Comparison of ENCODE assay signal across 14 cellular contexts in genomic region chr2:164976301-164976700, GRCh38. TPM values are rescaled to one million over a fixed set of nuclear protein-coding genes. Genes with fewer than 3 reads are reported as not detected.
A peak's percentile ranks its signal among the peaks of the same experiment; 100 is the strongest.
DNase-seq lines count a peak whose midpoint lies in the region; ATAC-seq and TF ChIP-seq lines count a peak whose summit lies in the region.
"Had no signal": no experiment of that assay in that cellular context is flagged by ENCODE, and none has a peak within 500 bp of the region (broad histone marks: within the 10 kb centered on the region; RNA-seq: fewer than 3 reads in every experiment).

No MANE protein-coding gene starts in this region.

- no peaks in the 10 kb centered on the region for H3K79me1 ChIP-seq in IMR-90 (ENCODE audit: low read depth in 1 of 2, low read length in 2 of 2)

- peak overlapping the region; percentile 28 for H2BK5ac ChIP-seq in IMR-90 (ENCODE audit: low read depth, low read length, poor library complexity, severe bottlenecking)

- CTCF ChIA-PET in IMR-90 (lab: Yijun Ruan, JAX) (interaction anchor here (0.6 kb wide), 1 partner anchor 17 kb away, joined by 3 read pairs; no protein-coding TSS in a partner anchor), activated B cell treated with CpG ODN at 0.5 μM for 24 hours (lab: Charles Lee) (interaction anchor here (1.2 kb wide), 1 partner anchor 238 kb away, joined by 3 read pairs; no protein-coding TSS in a partner anchor)

- ATAC-seq in IMR-90 (ENCODE audit: low read depth) (peak; percentile 47), activated B cell treated with CpG ODN at 0.5 μM for 24 hours (ENCODE audit: low read depth) (no peak)

- no peaks in the 10 kb centered on the region for H4K20me1 ChIP-seq in IMR-90 (ENCODE audit: insufficient read depth, low read length)

- POLR2A ChIA-PET in IMR-90 (lab: Charles Lee; ENCODE audit: unreplicated experiment) (no interaction called here), activated B cell treated with CpG ODN at 0.5 μM for 24 hours (lab: Charles Lee) (no interaction called here)

- H3K4me3 Mint-ChIP-seq in activated B cell treated with CpG ODN at 0.5 μM for 24 hours: peak overlapping the region; percentile 47

- peaks cover 78% of the 10 kb centered on the region for H3K4me1 Mint-ChIP-seq in activated B cell treated with CpG ODN at 0.5 μM for 24 hours

- BruUV-seq in IMR-90 (replicated peaks; lab: Mats Ljungman, UMichigan): no TSS peak

- H2AK9ac ChIP-seq in IMR-90 (replicated peaks; ENCODE audit: low read depth, low read length, poor library complexity): no peak overlapping the region

- no peak overlapping the region for H3K14ac ChIP-seq in IMR-90 (replicated peaks; ENCODE audit: low read depth, low read length)

- H3K9me3 ChIP-seq in IMR-90 (ENCODE audit: control insufficient read depth, insufficient read depth, low read length): no peaks in the 10 kb centered on the region
- no peaks in the 10 kb centered on the region for H3K9me3 ChIP-seq in spleen
- no peaks in the 10 kb centered on the region for H3K9me3 ChIP-seq in thyroid gland
- no peaks in the 10 kb centered on the region for H3K9me3 ChIP-seq in transverse colon
- H3K9me3 ChIP-seq: MG63 had no signal

- H4K91ac ChIP-seq in IMR-90 (ENCODE audit: insufficient read depth, low read depth, low read length): no peak overlapping the region

- no peak overlapping the region for H2BK120ac ChIP-seq in IMR-90 (ENCODE audit: low read depth, low read length)

- H3K4me2 ChIP-seq in IMR-90 (ENCODE audit: low read depth, low read length): no peak overlapping the region
- H3K4me2 ChIP-seq: PC-9 had no signal

- H4K8ac ChIP-seq in IMR-90 (ENCODE audit: low read depth in 2 of 2, low read length in 2 of 2): no peak overlapping the region

- dilution Hi-C loops in IMR-90 (cut with HindIII; ENCODE audit: low sequenced_read_pairs, unreplicated experiment): no loop called here

- no peak overlapping the region for H3K4ac ChIP-seq in IMR-90 (ENCODE audit: low read depth, low read length)

- H3K36me3 Mint-ChIP-seq in activated B cell treated with CpG ODN at 0.5 μM for 24 hours (ENCODE audit: low read depth): peaks cover 2% of the 10 kb centered on the region

- H3K9me3 Mint-ChIP-seq in activated B cell treated with CpG ODN at 0.5 μM for 24 hours: peaks cover 6% of the 10 kb centered on the region

- H3K56ac ChIP-seq in IMR-90 (ENCODE audit: extremely low read depth, insufficient read depth, low read length): no peak overlapping the region

- no peak overlapping the region for H3K4me3 ChIP-seq in IMR-90 (ENCODE audit: insufficient read depth, low read depth, low read length)
- H3K4me3 ChIP-seq in fibroblast of the aortic adventitia (ENCODE audit: low read depth, low read length): no peak overlapping the region
- H3K4me3 ChIP-seq in spleen: no peak overlapping the region
- H3K4me3 ChIP-seq in thyroid gland (replicated peaks in 1 of 3): no peak overlapping the region
- no peak overlapping the region for H3K4me3 ChIP-seq in transverse colon
- H3K4me3 ChIP-seq: MG63, PC-9 had no signal

- H2BK20ac ChIP-seq in IMR-90 (ENCODE audit: low read depth, low read length): no peak overlapping the region

- H2BK15ac ChIP-seq in IMR-90 (ENCODE audit: low read depth, low read length): no peak overlapping the region

- no CpG with 5 or more reads among the region's 3 CpGs for WGBS in IMR-90 (ENCODE audit: extremely low coverage in 2 of 2, insufficient read length in 1 of 2), 2 experiments
- 77 to 85% (median 78%) methylated on average over 3 of the region's 3 CpGs for WGBS in spleen, 5 donors
- WGBS in thyroid gland, 2 donors: 49 to 57% methylated on average over 3 of the region's 3 CpGs
- WGBS in transverse colon (ENCODE audit: low coverage in 1 of 2), 2 donors: 85 to 88% methylated on average over 3 of the region's 3 CpGs

- no peak overlapping the region for H3K23ac ChIP-seq in IMR-90 (ENCODE audit: low read depth, low read length)

- no peak for DNase-seq in IMR-90
- no peak for DNase-seq in activated B cell treated with CpG ODN at 0.5 μM for 24 hours
- peak; percentile 34 for DNase-seq in fibroblast of the aortic adventitia (ENCODE audit: low read depth)
- DNase-seq in spleen: no peak
- no peak for DNase-seq in thyroid gland
- DNase-seq in stimulated activated CD4-positive, alpha-beta T cell treated with anti-CD3 and anti-CD28 coated beads, Interleukin-15, amount 100 ng/mL, for 24 hours: no peak
- no peak for DNase-seq in transverse colon
- DNase-seq: MG63, NCI-H1092 treated with DMSO at 0.1 percent for 48 hours, NCI-H1694 treated with DMSO at 0.1 percent for 48 hours, NCI-H345, NCI-H69, PC-9 had no signal

- H3K4me1 ChIP-seq in IMR-90 (ENCODE audit: control insufficient read depth, insufficient read depth, low read length) (peaks cover 3% of the 10 kb centered on the region), spleen (peaks cover 2 to 77% (median 18%) of the 10 kb centered on the region in 6 donors), thyroid gland (no peaks in the 10 kb centered on the region), transverse colon (peaks cover 0 to 1% (median 0%) of the 10 kb centered on the region in 4 donors)

- H3K27me3 ChIP-seq in IMR-90 (ENCODE audit: control insufficient read depth, insufficient read depth, low read length): no peaks in the 10 kb centered on the region
- H3K27me3 ChIP-seq in spleen (replicated peaks in 1 of 7): no peaks in the 10 kb centered on the region
- no peaks in the 10 kb centered on the region for H3K27me3 ChIP-seq in thyroid gland
- no peaks in the 10 kb centered on the region for H3K27me3 ChIP-seq in transverse colon
- H3K27me3 ChIP-seq: MG63 had no signal

- no peak for TF ChIP-seq RAD21 in IMR-90 (IDR thresholded peaks at IDR 0.05; ENCODE audit: low read length)

- in situ Hi-C loops in IMR-90 (cut with MboI; ENCODE audit: low sequenced_read_pairs): no loop called here
- in situ Hi-C loops in transverse colon (cut with MboI; ENCODE audit: low pct_ligation_motif_present in 1 of 4, low pct_unique_long_range_greater_than_20kb in 1 of 4, low sequenced_read_pairs in 3 of 4): no loop called here

- intact Hi-C loops in IMR-90 (cut with micrococcal nuclease) (no loop called here), activated B cell treated with CpG ODN at 0.5 μM for 24 hours (cut with micrococcal nuclease) (loop anchor here (10.0 kb wide), 1 partner anchor 818 kb away; the partner anchor contains the start of gene GALNT3), spleen (cut with DNase I; ENCODE audit: low total_unique reads) (no loop called here), thyroid gland (cut with DNase I) (no loop called here), transverse colon (cut with DNase I; ENCODE audit: low total_unique reads) (no loop called here)

- H3K27ac ChIP-seq in IMR-90 (ENCODE audit: insufficient read depth, low read length) (peak overlapping the region; percentile 35; the same call in 1 of the 2 replicates), spleen (peak overlapping the region in 7 of 8 donors; percentile 16 to 74 (median 67)), thyroid gland (no peak overlapping the region), transverse colon (no peak overlapping the region)
- H3K27ac ChIP-seq: C4-2B, PC-9 had no signal

- no peaks in the 10 kb centered on the region for H3K27me3 Mint-ChIP-seq in activated B cell treated with CpG ODN at 0.5 μM for 24 hours

- H2AK5ac ChIP-seq in IMR-90 (ENCODE audit: low read depth, low read length): no peak overlapping the region

- peak overlapping the region; percentile 12 for H3K27ac Mint-ChIP-seq in activated B cell treated with CpG ODN at 0.5 μM for 24 hours

- no peak for TF ChIP-seq POLR2A in IMR-90 (IDR thresholded peaks at IDR 0.05; ENCODE audit: low read depth, low read length)
- TF ChIP-seq POLR2A in spleen (IDR thresholded peaks at IDR 0.05): no peak
- TF ChIP-seq POLR2A in thyroid gland (IDR thresholded peaks at IDR 0.05): no peak
- TF ChIP-seq POLR2A in transverse colon (IDR thresholded peaks at IDR 0.05): no peak

- TF ChIP-seq EP300 in transverse colon (IDR thresholded peaks at IDR 0.05; ENCODE audit: low read depth): no peak

- TF ChIP-seq CTCF in IMR-90 (conservative IDR thresholded peaks at IDR 0.05; ENCODE audit: low read depth, low read length) (no peak), activated B cell treated with CpG ODN at 0.5 μM for 24 hours (IDR thresholded peaks at IDR 0.05) (no peak), fibroblast of the aortic adventitia (IDR thresholded peaks at IDR 0.05; ENCODE audit: insufficient read depth, low read length) (no peak), spleen (IDR thresholded peaks at IDR 0.05 in 8 of 11, conservative IDR thresholded peaks at IDR 0.05 in 3 of 11) (no peak), thyroid gland (IDR thresholded peaks at IDR 0.05) (no peak), transverse colon (IDR thresholded peaks at IDR 0.05) (no peak)

- no peaks in the 10 kb centered on the region for H3K9me1 ChIP-seq in IMR-90 (ENCODE audit: insufficient read depth, low read length)

- no peak overlapping the region for H3K18ac ChIP-seq in IMR-90 (ENCODE audit: low read depth, low read length)

- H3K9ac ChIP-seq in IMR-90 (ENCODE audit: low read depth, low read length): no peak overlapping the region

- no peak overlapping the region for H4K5ac ChIP-seq in IMR-90 (ENCODE audit: low read depth, low read length)

- no peaks in the 10 kb centered on the region for H3K36me3 ChIP-seq in IMR-90 (ENCODE audit: control insufficient read depth, insufficient read depth, low read length)
- no peaks in the 10 kb centered on the region for H3K36me3 ChIP-seq in spleen
- no peaks in the 10 kb centered on the region for H3K36me3 ChIP-seq in thyroid gland
- H3K36me3 ChIP-seq in transverse colon: no peaks in the 10 kb centered on the region
- H3K36me3 ChIP-seq: MG63 had no signal

- H2AFZ ChIP-seq in IMR-90 (replicated peaks; ENCODE audit: low read length, poor library complexity): no peak overlapping the region
- H2AFZ ChIP-seq: PC-9 had no signal

TF ChIP-seq in IMR-90, 13 proteins besides CTCF, POLR2A, EP300 and RAD21 (continues in another document):
- TF ChIP-seq, protein P1, sequence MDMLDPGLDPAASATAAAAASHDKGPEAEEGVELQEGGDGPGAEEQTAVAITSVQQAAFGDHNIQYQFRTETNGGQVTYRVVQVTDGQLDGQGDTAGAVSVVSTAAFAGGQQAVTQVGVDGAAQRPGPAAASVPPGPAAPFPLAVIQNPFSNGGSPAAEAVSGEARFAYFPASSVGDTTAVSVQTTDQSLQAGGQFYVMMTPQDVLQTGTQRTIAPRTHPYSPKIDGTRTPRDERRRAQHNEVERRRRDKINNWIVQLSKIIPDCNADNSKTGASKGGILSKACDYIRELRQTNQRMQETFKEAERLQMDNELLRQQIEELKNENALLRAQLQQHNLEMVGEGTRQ (IDR thresholded peaks at IDR 0.05; ENCODE audit: low read depth, low read length): no peak

RNA-seq across cellular contexts. Expression of gene SLC38A11, which starts 21.0 kb away (rescaled TPM):
- total RNA-seq in IMR-90 (2012; rRNA removed) (under 0.01 and 0.18 TPM in 2 replicates), activated B cell treated with CpG ODN at 0.5 μM for 24 hours (2.2 and 2.6 TPM in 2 replicates), fibroblast of the aortic adventitia (ENCODE audit: low replicate concordance) (0.45 TPM in 1 of 2 replicates, not detected in the other), spleen (10 to 100 TPM in 6 of 7 donors, 1 to 10 TPM in 1; 5.8 to 41.4 (median 27.9) TPM), thyroid gland (1 to 10 TPM in 2 of 4 donors, not detected in 2; 1.2 to 3.7 TPM), transverse colon (10 to 100 TPM in 1 of 4 donors, 1 to 10 TPM in 2, not detected in 1; 2.4 to 12.0 (median 3.3) TPM)
- polyA plus RNA-seq in IMR-90 (2012; rRNA removed) (0.07 and 0.21 TPM in 2 replicates), spleen (10 to 100 TPM in 2 of 3 donors, 1 to 10 TPM in 1; 8.5 to 48.6 (median 16.6) TPM)
- 0.02 TPM in 1 of 2 replicates, not detected in the other for polyA plus RNA-seq in IMR-90 (2012; cell fraction: cytosol; rRNA removed)
- 0.09 and 1.0 TPM in 2 replicates for polyA plus RNA-seq in IMR-90 (2012; cell fraction: nucleus; rRNA removed; ENCODE audit: low replicate concordance)
- total RNA-seq: PC-9 had no signal

Comparison
In these comparisons a context has a peak if more than half of its experiments do, and no peak if none do; other contexts are left out.
1. H3K27ac ChIP-seq: peak in IMR-90 (single experiment) and spleen (7 of 8); none in thyroid gland (0 of 3) and transverse colon (0 of 4).